ENCODE assay signal across 19 cellular contexts in genomic region chr20:37726321-37726720, GRCh38.
"Had no signal": no experiment of that assay in that cellular context is flagged by ENCODE, and none has a peak within 500 bp of the region (broad histone marks: within the 10 kb centered on the region; RNA-seq: fewer than 3 reads in every experiment).

No MANE protein-coding gene starts in this region.

- H3K4me3 Mint-ChIP-seq: activated naive CD4-positive, alpha-beta T cell treated with anti-CD3 and anti-CD28 coated beads, Interleukin-2, amount 50 U/mL, for 24 hours; naive B cell had no signal

- H3K9me3 ChIP-seq: colonic mucosa, lower lobe of right lung, SJSA1, transverse colon had no signal

- H3K36me3 ChIP-seq: adrenal gland, colonic mucosa, lower lobe of right lung, transverse colon had no signal

- H3K27ac ChIP-seq: adrenal gland, colonic mucosa, foreskin keratinocyte, lower lobe of right lung, SJSA1, transverse colon had no signal

- ATAC-seq: activated CD4-positive, CD25-positive, alpha-beta regulatory T cell treated with anti-CD3 and anti-CD28 coated beads, Interleukin-2, amount 50 U/mL, for 24 hours; foreskin keratinocyte; lower lobe of right lung had no signal

- H3K4me1 ChIP-seq: colonic mucosa, SJSA1 had no signal

- H3K27me3 ChIP-seq: adrenal gland, colonic mucosa, foreskin keratinocyte, SJSA1, transverse colon had no signal

- H3K27ac Mint-ChIP-seq: activated naive CD4-positive, alpha-beta T cell treated with anti-CD3 and anti-CD28 coated beads, Interleukin-2, amount 50 U/mL, for 24 hours had no signal

- H3K4me3 ChIP-seq: adrenal gland, colonic mucosa, lower lobe of right lung, SJSA1, skin epidermis, transverse colon had no signal

- H3K27me3 Mint-ChIP-seq: activated naive CD4-positive, alpha-beta T cell treated with anti-CD3 and anti-CD28 coated beads, Interleukin-2, amount 50 U/mL, for 24 hours; naive B cell had no signal

- DNase-seq: activated CD4-positive, alpha-beta T cell treated with anti-CD3 and anti-CD28 coated beads, Interleukin-2, amount 50 U/mL, for 4 hours; activated T-cell treated with anti-CD3 and anti-CD28 coated beads, Interleukin-2, amount 50 U/mL, for 1 hour; adrenal gland; colonic mucosa; effector CD4-positive, alpha-beta T cell; foreskin keratinocyte; lower lobe of right lung; naive B cell; nucleus accumbens; posterior cingulate gyrus; stimulated activated CD4-positive, alpha-beta T cell treated with anti-CD3 and anti-CD28 coated beads, Interleukin-4, amount 100 ng/mL, for 24 hours; stimulated activated naive CD4-positive, alpha-beta T cell; substantia nigra; SW 1271; transverse colon had no signal
